15 cellular contexts compared by ENCODE assay signal in genomic region chr1:206465951-206466350, GRCh38. TPM values are rescaled to one million over a fixed set of nuclear protein-coding genes. Genes with fewer than 3 reads are reported as not detected.
DNase-seq lines count a peak whose midpoint lies in the region; ATAC-seq lines count a peak whose summit lies in the region.
"Had no signal": no experiment of that assay in that cellular context is flagged by ENCODE, and none has a peak within 500 bp of the region (broad histone marks: within the 10 kb centered on the region; RNA-seq: fewer than 3 reads in every experiment).

No MANE protein-coding gene starts in this region.

- H3K27ac Mint-ChIP-seq in activated T-cell treated with anti-CD3 and anti-CD28 coated beads, Interleukin-2, amount 50 U/mL, for 72 hours, result peak overlapping the region; percentile 87
- peak overlapping the region; percentile 68 for H3K27ac Mint-ChIP-seq in activated CD4-positive, alpha-beta memory T cell treated with anti-CD3 and anti-CD28 coated beads, Interleukin-2, amount 10 ng/mL, durations not matched to agents 7 days and 5 days
- peak overlapping the region; percentile 41 to 84 for H3K27ac Mint-ChIP-seq in stimulated activated naive CD8-positive, alpha-beta T cell treated with anti-CD3 and anti-CD28 coated beads, Interleukin-15, amount 100 ng/mL, for 72 hours
- H3K27ac Mint-ChIP-seq: H9 had no signal

- POLR2A ChIA-PET in activated CD4-positive, alpha-beta memory T cell treated with anti-CD3 and anti-CD28 coated beads, Interleukin-2, amount 10 ng/mL, durations not matched to agents 7 days and 5 days (lab: Charles Lee), result interaction anchor here (0.7 to 2.0 kb wide), 6 partner anchors 9 to 146 kb away, joined by 3 to 7 read pairs (median 4); partner anchors contain the start of gene EIF2D

- no peak for ATAC-seq in activated T-cell treated with anti-CD3 and anti-CD28 coated beads, Interleukin-2, amount 50 U/mL, for 72 hours (replicated peaks in 1 of 2)
- ATAC-seq in HG02870 (IDR thresholded peaks at IDR 0.05; ENCODE audit: unreplicated experiment) (peak; percentile 27), GM19035 (IDR thresholded peaks at IDR 0.05; ENCODE audit: unreplicated experiment) (no peak)
- peak; percentile 11 for ATAC-seq in stimulated activated naive CD8-positive, alpha-beta T cell treated with anti-CD3 and anti-CD28 coated beads, Interleukin-15, amount 100 ng/mL, for 72 hours
- ATAC-seq: Panc1 had no signal

- H3K9me3 Mint-ChIP-seq in activated T-cell treated with anti-CD3 and anti-CD28 coated beads, Interleukin-2, amount 50 U/mL, for 72 hours, result no peaks in the 10 kb centered on the region
- H3K9me3 Mint-ChIP-seq in activated CD4-positive, alpha-beta memory T cell treated with anti-CD3 and anti-CD28 coated beads, Interleukin-2, amount 10 ng/mL, durations not matched to agents 7 days and 5 days, result no peaks in the 10 kb centered on the region
- no peaks in the 10 kb centered on the region for H3K9me3 Mint-ChIP-seq in stimulated activated naive CD8-positive, alpha-beta T cell treated with anti-CD3 and anti-CD28 coated beads, Interleukin-15, amount 100 ng/mL, for 72 hours
- H3K9me3 Mint-ChIP-seq: H9 had no signal

- no peak for DNase-seq in activated T-cell treated with anti-CD3 and anti-CD28 coated beads, Interleukin-2, amount 50 U/mL, for 72 hours
- DNase-seq in activated T-cell treated with anti-CD3 and anti-CD28 coated beads for 4 hours, result no peak
- no peak for DNase-seq in activated CD4-positive, alpha-beta memory T cell treated with anti-CD3 and anti-CD28 coated beads, Interleukin-2, amount 10 ng/mL, durations not matched to agents 7 days and 5 days
- no peak for DNase-seq in stimulated activated naive CD8-positive, alpha-beta T cell treated with anti-CD3 and anti-CD28 coated beads, Interleukin-15, amount 100 ng/mL, for 72 hours
- DNase-seq in DMS 273 (lab: John Stamatoyannopoulos, UW; ENCODE audit: unreplicated experiment), result no peak
- DNase-seq in SHP77 (lab: John Stamatoyannopoulos, UW), result no peak
- DNase-seq: activated CD4-positive, alpha-beta T cell treated with anti-CD3 and anti-CD28 coated beads for 4 hours; activated naive CD4-positive, alpha-beta T cell treated with Interleukin-2 at 50 U/mL for 16 hours; DMS79 treated with DMSO at 0.1 percent for 48 hours; H9; Kasumi-1; NCI-H1436 treated with DMSO at 0.1 percent for 48 hours had no signal

- no peaks in the 10 kb centered on the region for H3K27me3 Mint-ChIP-seq in activated T-cell treated with anti-CD3 and anti-CD28 coated beads, Interleukin-2, amount 50 U/mL, for 72 hours (ENCODE audit: low read depth)
- no peaks in the 10 kb centered on the region for H3K27me3 Mint-ChIP-seq in activated CD4-positive, alpha-beta memory T cell treated with anti-CD3 and anti-CD28 coated beads, Interleukin-2, amount 10 ng/mL, durations not matched to agents 7 days and 5 days
- H3K27me3 Mint-ChIP-seq in stimulated activated naive CD8-positive, alpha-beta T cell treated with anti-CD3 and anti-CD28 coated beads, Interleukin-15, amount 100 ng/mL, for 72 hours, result no peaks in the 10 kb centered on the region

- CTCF ChIA-PET in activated CD4-positive, alpha-beta memory T cell treated with anti-CD3 and anti-CD28 coated beads, Interleukin-2, amount 10 ng/mL, durations not matched to agents 7 days and 5 days (lab: Charles Lee), result interaction anchor here (0.9 to 3.0 kb wide), 8 partner anchors 9 to 198 kb away, joined by 3 to 14 read pairs (median 5); partner anchors contain the start of gene EIF2D

- peaks cover 88% of the 10 kb centered on the region for H3K4me1 Mint-ChIP-seq in activated T-cell treated with anti-CD3 and anti-CD28 coated beads, Interleukin-2, amount 50 U/mL, for 72 hours (ENCODE audit: low read depth)
- H3K4me1 Mint-ChIP-seq in activated CD4-positive, alpha-beta memory T cell treated with anti-CD3 and anti-CD28 coated beads, Interleukin-2, amount 10 ng/mL, durations not matched to agents 7 days and 5 days, result peaks cover 73% of the 10 kb centered on the region
- peaks cover 86% of the 10 kb centered on the region for H3K4me1 Mint-ChIP-seq in stimulated activated naive CD8-positive, alpha-beta T cell treated with anti-CD3 and anti-CD28 coated beads, Interleukin-15, amount 100 ng/mL, for 72 hours

- H3K4me3 Mint-ChIP-seq in activated T-cell treated with anti-CD3 and anti-CD28 coated beads, Interleukin-2, amount 50 U/mL, for 72 hours, result peak overlapping the region; percentile 47 to 82
- peak overlapping the region; percentile 25 for H3K4me3 Mint-ChIP-seq in activated CD4-positive, alpha-beta memory T cell treated with anti-CD3 and anti-CD28 coated beads, Interleukin-2, amount 10 ng/mL, durations not matched to agents 7 days and 5 days
- H3K4me3 Mint-ChIP-seq in stimulated activated naive CD8-positive, alpha-beta T cell treated with anti-CD3 and anti-CD28 coated beads, Interleukin-15, amount 100 ng/mL, for 72 hours, result peak overlapping the region; percentile 67 to 77
- H3K4me3 Mint-ChIP-seq: H9 had no signal

- H3K36me3 Mint-ChIP-seq in activated T-cell treated with anti-CD3 and anti-CD28 coated beads, Interleukin-2, amount 50 U/mL, for 72 hours (ENCODE audit: insufficient read depth in 2 of 2), result peaks cover 0 to 2% of the 10 kb centered on the region in 2 donors
- H3K36me3 Mint-ChIP-seq in activated CD4-positive, alpha-beta memory T cell treated with anti-CD3 and anti-CD28 coated beads, Interleukin-2, amount 10 ng/mL, durations not matched to agents 7 days and 5 days (ENCODE audit: low read depth), result peaks cover 16% of the 10 kb centered on the region

RNA-seq across cellular contexts. Expression of gene IKBKE, which starts 4.3 kb away (rescaled TPM):
- total RNA-seq in activated T-cell treated with anti-CD3 and anti-CD28 coated beads, Interleukin-2, amount 50 U/mL, for 72 hours, result 10 to 100 TPM; 21.0 to 21.1 TPM
- total RNA-seq in activated CD4-positive, alpha-beta memory T cell treated with anti-CD3 and anti-CD28 coated beads, Interleukin-2, amount 10 ng/mL, durations not matched to agents 7 days and 5 days, result 10 to 100 TPM; 61.8 to 63.6 TPM

RNA-seq across cellular contexts. Expression of gene RASSF5, which starts 41.4 kb away (rescaled TPM):
- 100 to 1,000 TPM; 227 to 240 TPM for total RNA-seq in activated T-cell treated with anti-CD3 and anti-CD28 coated beads, Interleukin-2, amount 50 U/mL, for 72 hours
- 100 to 1,000 TPM; 213 to 216 TPM for total RNA-seq in activated CD4-positive, alpha-beta memory T cell treated with anti-CD3 and anti-CD28 coated beads, Interleukin-2, amount 10 ng/mL, durations not matched to agents 7 days and 5 days

Comparison
In these comparisons a context has a peak if more than half of its experiments do, and no peak if none do; other contexts are left out.
1. ATAC-seq: peak in HG02870 (single experiment) and stimulated activated naive CD8-positive, alpha-beta T cell treated with anti-CD3 and anti-CD28 coated beads, Interleukin-15, amount 100 ng/mL, for 72 hours (single experiment); none in activated T-cell treated with anti-CD3 and anti-CD28 coated beads, Interleukin-2, amount 50 U/mL, for 72 hours (0 of 2) and GM19035 (single experiment).
2. Peak in every context shown above with its lines, with median percentiles within 50 percentile points of each other: H3K27ac Mint-ChIP-seq and H3K4me3 Mint-ChIP-seq.